ENCODE assay signal across 1 cellular context in the genomic region with DNA sequence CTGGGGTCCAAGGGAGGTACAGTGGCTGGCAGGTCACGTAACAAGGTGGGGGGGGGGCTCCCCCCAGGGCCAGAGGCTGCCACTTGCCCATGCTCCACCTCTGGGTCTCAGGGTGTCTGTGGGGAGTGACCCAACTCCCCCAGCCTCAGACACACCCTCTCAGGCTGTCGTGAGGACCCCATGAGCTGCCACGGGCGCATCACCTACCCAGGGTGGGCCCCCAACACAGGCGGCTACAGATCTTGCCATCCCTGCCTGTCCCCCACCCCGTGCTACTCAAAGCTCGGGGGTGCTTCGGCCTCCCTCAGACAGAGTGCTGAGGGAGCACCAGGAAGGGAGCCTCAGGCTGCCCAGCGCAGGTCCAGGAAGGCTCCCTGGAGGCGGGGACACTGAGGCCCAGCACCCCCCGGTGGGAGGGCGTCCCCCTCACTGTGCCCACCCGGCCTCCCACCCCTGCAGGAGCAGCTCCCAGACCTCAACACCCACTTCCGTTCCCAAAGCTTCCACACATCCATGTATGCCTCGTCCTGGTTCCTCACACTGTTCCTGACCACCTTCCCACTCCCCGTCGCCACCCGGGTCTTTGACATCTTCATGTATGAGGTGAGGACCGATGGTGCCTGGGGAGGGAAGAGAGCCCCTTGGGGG.
TF ChIP-seq lines count a peak whose summit lies in the region.

No MANE protein-coding gene starts in this region.

TF ChIP-seq in H1, 55 proteins besides CTCF, POLR2A, EP300 and RAD21:
- TF ChIP-seq RBBP5 (IDR thresholded peaks at IDR 0.05; ENCODE audit: borderline replicate concordance, low read depth, low read length), result no peak
- no peak for TF ChIP-seq BACH1 (IDR thresholded peaks at IDR 0.05; ENCODE audit: low read length)
- no peak for TF ChIP-seq MAFK (IDR thresholded peaks at IDR 0.05; ENCODE audit: low read depth, low read length)
- TF ChIP-seq TAF7 (optimal IDR thresholded peaks at IDR 0.05; ENCODE audit: borderline replicate concordance, low read depth, low read length), result no peak
- no peak for TF ChIP-seq CHD2 (IDR thresholded peaks at IDR 0.05; ENCODE audit: low read length)
- TF ChIP-seq KDM4A (IDR thresholded peaks at IDR 0.05; ENCODE audit: low read depth, low read length, severe bottlenecking), result no peak
- TF ChIP-seq HDAC6 (IDR thresholded peaks at IDR 0.05; ENCODE audit: low read depth, low read length), result no peak
- no peak for TF ChIP-seq RFX5 (IDR thresholded peaks at IDR 0.05; ENCODE audit: borderline replicate concordance, low read depth, low read length)
- TF ChIP-seq SRF (IDR thresholded peaks at IDR 0.05; ENCODE audit: low read depth, low read length), result no peak
- TF ChIP-seq SP4 (IDR thresholded peaks at IDR 0.05; ENCODE audit: low read length), result no peak
- TF ChIP-seq SIRT6 (IDR thresholded peaks at IDR 0.05; ENCODE audit: low read length), result no peak
- TF ChIP-seq EZH2 (IDR thresholded peaks at IDR 0.05; ENCODE audit: low read depth, low read length, severe bottlenecking), result no peak
- no peak for TF ChIP-seq POLR2AphosphoS5 (IDR thresholded peaks at IDR 0.05; ENCODE audit: low read depth, low read length)
